8 cellular contexts compared by ENCODE assay signal in the genomic region with DNA sequence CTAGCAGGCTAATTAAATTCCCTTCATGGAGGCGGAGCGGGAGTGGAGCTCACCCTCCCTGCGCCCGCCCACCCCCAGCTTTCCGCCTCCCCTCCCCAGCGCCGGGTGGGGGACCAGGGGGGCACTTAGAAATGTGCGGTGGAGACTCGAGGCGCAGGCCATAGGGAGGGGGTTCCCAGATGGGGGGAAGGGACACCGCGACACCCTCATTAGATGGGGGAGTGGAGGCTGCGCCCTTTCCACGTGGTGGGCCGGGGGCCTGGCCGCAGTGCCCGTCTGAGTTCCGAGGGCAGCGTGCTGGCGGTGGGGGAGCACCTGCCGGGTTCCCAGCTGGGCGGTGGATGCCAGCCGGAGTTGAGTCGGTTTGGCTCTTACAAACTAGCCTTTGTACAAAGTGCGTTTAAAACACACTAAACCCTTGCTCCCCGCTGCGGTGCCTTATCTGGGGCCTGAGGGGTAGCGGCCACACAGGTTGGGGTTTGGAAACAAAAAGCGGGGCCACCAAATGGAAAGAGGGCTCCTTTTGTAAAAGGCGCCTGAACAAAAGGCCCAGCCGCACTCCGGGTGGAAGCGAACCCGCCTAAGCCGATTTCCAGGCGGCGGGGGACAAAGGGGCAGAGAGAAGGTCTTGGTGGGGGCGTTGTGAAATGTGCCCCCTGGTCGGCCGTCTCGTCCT. TPM values are rescaled to one million over a fixed set of nuclear protein-coding genes. Genes with fewer than 3 reads are reported as not detected.
A peak's percentile ranks its signal among the peaks of the same experiment; 100 is the strongest.
DNase-seq lines count a peak whose midpoint lies in the region; ATAC-seq and TF ChIP-seq lines count a peak whose summit lies in the region.

No MANE protein-coding gene starts in this region.

- peaks cover 92% of the 10 kb centered on the region for H3K4me1 ChIP-seq in left ventricle myocardium inferior
- peaks cover 81% of the 10 kb centered on the region for H3K4me1 ChIP-seq in lower lobe of right lung

- POLR2A ChIA-PET in activated naive CD8-positive, alpha-beta T cell treated with anti-CD3 and anti-CD28 coated beads, Interleukin-2, amount 10 ng/mL, durations not matched to agents 7 days and 5 days (lab: Charles Lee) = interaction anchor here (0.5 to 12.1 kb wide), 2 partner anchors 12 to 60 kb away, joined by 4 to 175 read pairs; no protein-coding TSS in a partner anchor

- H3K27ac Mint-ChIP-seq in activated naive CD8-positive, alpha-beta T cell treated with anti-CD3 and anti-CD28 coated beads, Interleukin-2, amount 10 ng/mL, durations not matched to agents 7 days and 5 days = peak overlapping the region; percentile 45

- H3K4me1 Mint-ChIP-seq in activated naive CD8-positive, alpha-beta T cell treated with anti-CD3 and anti-CD28 coated beads, Interleukin-2, amount 10 ng/mL, durations not matched to agents 7 days and 5 days = peaks cover 35% of the 10 kb centered on the region

- no peaks in the 10 kb centered on the region for H3K9me3 Mint-ChIP-seq in activated naive CD8-positive, alpha-beta T cell treated with anti-CD3 and anti-CD28 coated beads, Interleukin-2, amount 10 ng/mL, durations not matched to agents 7 days and 5 days

- H3K27ac ChIP-seq in left ventricle myocardium inferior (replicated peaks) (peak overlapping the region; percentile 96), lower lobe of right lung (peak overlapping the region; percentile 97)

- intact Hi-C loops in left ventricle myocardium inferior (cut with micrococcal nuclease) = no loop called here
- intact Hi-C loops in Right ventricle myocardium superior (cut with DNase I) = loop anchor here (5.0 kb wide), 1 partner anchor 52 kb away; no protein-coding TSS in a partner anchor
- intact Hi-C loops in lower lobe of right lung (cut with DNase I) = no loop called here

- DNase-seq in left ventricle myocardium inferior (no peak), Right ventricle myocardium superior (no peak), lower lobe of right lung (no peak), NCI-H187 treated with DMSO at 0.1 percent for 48 hours (lab: John Stamatoyannopoulos, UW) (no peak), COR-L47 (lab: John Stamatoyannopoulos, UW) (no peak)
- DNase-seq in activated naive CD8-positive, alpha-beta T cell treated with anti-CD3 and anti-CD28 coated beads, Interleukin-2, amount 10 ng/mL, durations not matched to agents 7 days and 5 days = peak; percentile 54

- peaks cover 8% of the 10 kb centered on the region for H3K36me3 ChIP-seq in left ventricle myocardium inferior
- peaks cover 3% of the 10 kb centered on the region for H3K36me3 ChIP-seq in lower lobe of right lung

- H3K4me3 ChIP-seq in left ventricle myocardium inferior (peak overlapping the region; percentile 82), lower lobe of right lung (peak overlapping the region; percentile 71)

- no peaks in the 10 kb centered on the region for H3K27me3 ChIP-seq in left ventricle myocardium inferior (ENCODE audit: low read depth)
- H3K27me3 ChIP-seq in lower lobe of right lung (ENCODE audit: low read depth) = no peaks in the 10 kb centered on the region

- H3K9me3 ChIP-seq in left ventricle myocardium inferior (replicated peaks) = no peaks in the 10 kb centered on the region
- no peaks in the 10 kb centered on the region for H3K9me3 ChIP-seq in lower lobe of right lung

- H3K27me3 Mint-ChIP-seq in activated naive CD8-positive, alpha-beta T cell treated with anti-CD3 and anti-CD28 coated beads, Interleukin-2, amount 10 ng/mL, durations not matched to agents 7 days and 5 days = no peaks in the 10 kb centered on the region

- ATAC-seq in Right ventricle myocardium superior (ENCODE audit: poor library complexity) (no peak), lower lobe of right lung (no peak), GM19035 (IDR thresholded peaks at IDR 0.05; ENCODE audit: unreplicated experiment) (no peak), GM19023 (IDR thresholded peaks at IDR 0.05; ENCODE audit: unreplicated experiment) (no peak)
- no peak for ATAC-seq in activated naive CD8-positive, alpha-beta T cell treated with anti-CD3 and anti-CD28 coated beads, Interleukin-2, amount 10 ng/mL, durations not matched to agents 7 days and 5 days (ENCODE audit: low read depth)

- H3K36me3 Mint-ChIP-seq in activated naive CD8-positive, alpha-beta T cell treated with anti-CD3 and anti-CD28 coated beads, Interleukin-2, amount 10 ng/mL, durations not matched to agents 7 days and 5 days = peaks cover 4% of the 10 kb centered on the region

- H3K4me3 Mint-ChIP-seq in activated naive CD8-positive, alpha-beta T cell treated with anti-CD3 and anti-CD28 coated beads, Interleukin-2, amount 10 ng/mL, durations not matched to agents 7 days and 5 days = peak overlapping the region; percentile 84

- TF ChIP-seq CTCF in left ventricle myocardium inferior (IDR thresholded peaks at IDR 0.05; ENCODE audit: borderline replicate concordance) = no peak
- no peak for TF ChIP-seq CTCF in lower lobe of right lung (IDR thresholded peaks at IDR 0.05)

RNA-seq across cellular contexts. Expression of gene GSE1, which starts 1.4 kb away (rescaled TPM):
- total RNA-seq in left ventricle myocardium inferior (34.2 TPM), Right ventricle myocardium superior (30.3 TPM), lower lobe of right lung (85.2 TPM)
- total RNA-seq in activated naive CD8-positive, alpha-beta T cell treated with anti-CD3 and anti-CD28 coated beads, Interleukin-2, amount 10 ng/mL, durations not matched to agents 7 days and 5 days = 10 to 100 TPM; 60.9 to 62.5 TPM
